8 cellular contexts compared by ENCODE assay signal in genomic region chrX:54807524-54808108, GRCh38. TPM values are rescaled to one million over a fixed set of nuclear protein-coding genes. Genes with fewer than 3 reads are reported as not detected.
DNase-seq lines count a peak whose midpoint lies in the region; ATAC-seq and TF ChIP-seq lines count a peak whose summit lies in the region.

Gene MAGED2, plus strand, starts transcription at chrX:54807745. Its CDS starts 1,587 bp downstream, at chrX:54809332.

- H3K4me1 ChIP-seq in sigmoid colon = peaks cover 0 to 15% (median 11%) of the 10 kb centered on the region in 4 donors

- no peaks in the 10 kb centered on the region for H3K9me3 ChIP-seq in sigmoid colon

- peak; percentile 11 to 27 for TF ChIP-seq POLR2A in sigmoid colon (IDR thresholded peaks at IDR 0.05)

- 0 to 1% methylated on average over 17 of the region's 17 CpGs for WGBS in sigmoid colon, 2 donors

- TF ChIP-seq CTCF in sigmoid colon (IDR thresholded peaks at IDR 0.05) = no peak

- ATAC-seq in HG03354 (IDR thresholded peaks at IDR 0.05; ENCODE audit: poor library complexity, severe bottlenecking, unreplicated experiment) = no peak

- POLR2A ChIA-PET in HEK293T (lab: Yijun Ruan, JAX) = interaction anchor here (0.6 to 2.9 kb wide), 12 partner anchors 9 to 313 kb away, joined by 3 to 34 read pairs (median 4); partner anchors contain the start of genes APEX2, GNL3L, ITIH6 and TRO

- intact Hi-C loops in sigmoid colon (cut with DNase I) = loop anchor here (1.0 to 10.0 kb wide), 8 partner anchors 167 to 907 kb away; partner anchors contain the start of genes APEX2, FGD1, GNL3L and PHF8

- CTCF ChIA-PET in HEK293T (lab: Yijun Ruan, JAX) = no interaction called here

- peak within 1 kb of the TSS; percentile 87 to 91 (median 90) for H3K27ac ChIP-seq in sigmoid colon

- no peak for TF ChIP-seq EP300 in sigmoid colon (IDR thresholded peaks at IDR 0.05)

- DNase-seq in A172 (ENCODE audit: low spot score) = peak; percentile 1
- DNase-seq in HEK293T (ENCODE audit: extremely low spot score) = peak; percentile 46
- DNase-seq in T-helper 9 cell = peak; percentile 37
- DNase-seq in cerebellar cortex (ENCODE audit: low spot score) = peak; percentile 38
- peak; percentile 23 for DNase-seq in iPS-NIHi11 (ENCODE audit: low spot score)
- DNase-seq in sigmoid colon = no peak
- DNase-seq in LoVo (ENCODE audit: low spot score) = no peak

- H3K36me3 ChIP-seq in sigmoid colon = peaks cover 6 to 26% (median 9%) of the 10 kb centered on the region in 4 donors

- peak within 1 kb of the TSS; percentile 55 to 73 (median 70) for H3K4me3 ChIP-seq in sigmoid colon

- H3K27me3 ChIP-seq in sigmoid colon = no peaks in the 10 kb centered on the region

TF ChIP-seq in HEK293T, 16 proteins besides CTCF, POLR2A, EP300 and RAD21:
- no peak for TF ChIP-seq LEF1 (IDR thresholded peaks at IDR 0.05; ENCODE audit: borderline replicate concordance)
- no peak for TF ChIP-seq BHLHE40 (IDR thresholded peaks at IDR 0.05; ENCODE audit: borderline replicate concordance)
- peak; percentile 69; the same call in 1 of the 2 replicates for TF ChIP-seq FOXM1 (IDR thresholded peaks at IDR 0.05; ENCODE audit: borderline replicate concordance)
TF ChIP-seq in HEK293T: peak in this region for 1.

RNA-seq across cellular contexts. Expression of gene MAGED2, which starts in this region (rescaled TPM):
- total RNA-seq in A172 (2014; rRNA removed; shearing (Covaris generic)) = 130 and 139 TPM in 2 replicates
- total RNA-seq in sigmoid colon = 100 to 1,000 TPM; 132 to 152 (median 143) TPM
- 10 to 100 TPM; 44.9 to 63.4 (median 51.1) TPM for polyA plus RNA-seq in sigmoid colon

Comparison
In these comparisons a context has a peak if more than half of its experiments do, and no peak if none do; other contexts are left out.
1. DNase-seq: peak in A172 (single experiment), HEK293T (single experiment), T-helper 9 cell (single experiment), cerebellar cortex (single experiment) and iPS-NIHi11 (single experiment); none in sigmoid colon (single experiment) and LoVo (single experiment).